ENCODE assay signal across 1 cellular context in the genomic region with DNA sequence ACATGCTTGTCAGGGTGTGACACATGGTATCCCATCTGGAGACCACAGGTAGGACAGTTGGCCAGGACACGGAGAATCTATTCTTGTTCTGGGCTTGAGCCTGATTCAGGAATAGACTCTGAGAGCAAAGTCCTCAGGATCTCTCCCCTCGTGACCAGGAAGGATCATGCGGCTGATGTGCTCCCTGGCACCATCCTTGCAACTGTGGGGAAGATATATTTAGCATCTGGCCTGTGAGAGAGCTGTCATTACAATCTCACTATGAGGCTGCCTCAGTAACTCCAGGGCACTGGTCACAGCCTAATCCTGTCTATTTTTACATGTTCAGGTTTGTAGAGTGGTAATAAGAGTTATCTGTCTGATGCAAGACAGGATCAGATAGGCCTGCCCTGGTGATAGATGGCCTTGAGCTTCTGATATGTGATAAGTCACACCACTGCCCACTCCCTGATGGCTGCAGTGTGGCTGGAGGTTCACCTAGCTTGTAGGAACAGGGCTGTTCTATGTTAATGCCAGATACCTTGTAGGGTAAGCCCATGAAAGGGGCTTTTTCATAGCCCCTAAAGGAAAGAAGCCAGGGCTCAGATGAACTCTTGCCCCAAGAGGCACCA.
TF ChIP-seq lines count a peak whose summit lies in the region.

No MANE protein-coding gene starts in this region.

TF ChIP-seq in K562, 482 proteins besides CTCF, POLR2A, EP300 and RAD21 (continued from another document):
- TF ChIP-seq, protein P1, sequence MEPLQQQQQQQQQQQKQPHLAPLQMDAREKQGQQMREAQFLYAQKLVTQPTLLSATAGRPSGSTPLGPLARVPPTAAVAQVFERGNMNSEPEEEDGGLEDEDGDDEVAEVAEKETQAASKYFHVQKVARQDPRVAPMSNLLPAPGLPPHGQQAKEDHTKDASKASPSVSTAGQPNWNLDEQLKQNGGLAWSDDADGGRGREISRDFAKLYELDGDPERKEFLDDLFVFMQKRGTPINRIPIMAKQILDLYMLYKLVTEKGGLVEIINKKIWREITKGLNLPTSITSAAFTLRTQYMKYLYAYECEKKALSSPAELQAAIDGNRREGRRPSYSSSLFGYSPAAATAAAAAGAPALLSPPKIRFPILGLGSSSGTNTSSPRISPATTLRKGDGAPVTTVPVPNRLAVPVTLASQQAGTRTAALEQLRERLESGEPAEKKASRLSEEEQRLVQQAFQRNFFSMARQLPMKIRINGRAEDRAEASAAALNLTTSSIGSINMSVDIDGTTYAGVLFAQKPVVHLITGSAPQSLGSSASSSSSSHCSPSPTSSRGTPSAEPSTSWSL (CRISPR knock-in tag; IDR thresholded peaks at IDR 0.05; ENCODE audit: borderline replicate concordance), result no peak
- TF ChIP-seq, protein P2, sequence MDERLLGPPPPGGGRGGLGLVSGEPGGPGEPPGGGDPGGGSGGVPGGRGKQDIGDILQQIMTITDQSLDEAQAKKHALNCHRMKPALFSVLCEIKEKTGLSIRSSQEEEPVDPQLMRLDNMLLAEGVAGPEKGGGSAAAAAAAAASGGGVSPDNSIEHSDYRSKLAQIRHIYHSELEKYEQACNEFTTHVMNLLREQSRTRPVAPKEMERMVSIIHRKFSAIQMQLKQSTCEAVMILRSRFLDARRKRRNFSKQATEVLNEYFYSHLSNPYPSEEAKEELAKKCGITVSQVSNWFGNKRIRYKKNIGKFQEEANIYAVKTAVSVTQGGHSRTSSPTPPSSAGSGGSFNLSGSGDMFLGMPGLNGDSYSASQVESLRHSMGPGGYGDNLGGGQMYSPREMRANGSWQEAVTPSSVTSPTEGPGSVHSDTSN (CRISPR knock-in tag; IDR thresholded peaks at IDR 0.05; ENCODE audit: low read depth), result no peak
- TF ChIP-seq, protein P2 (tag; conservative IDR thresholded peaks at IDR 0.05; ENCODE audit: low read depth), result 0 out of 2 replicates have a peak, but pooled peaks have one; percentile 8
